19 cellular contexts compared by ENCODE assay signal in genomic region chr14:96906434-96906833, GRCh38.
"Had no signal": no experiment of that assay in that cellular context is flagged by ENCODE, and none has a peak within 500 bp of the region (broad histone marks: within the 10 kb centered on the region; RNA-seq: fewer than 3 reads in every experiment).

No MANE protein-coding gene starts in this region.

- H3K4me3 ChIP-seq: dorsolateral prefrontal cortex, hepatocyte, psoas muscle, right lobe of liver, testis, tibial nerve, upper lobe of right lung, vagina had no signal

- H3K27ac Mint-ChIP-seq: nephron; stimulated activated memory B cell treated with anti-CD40 and anti-IgM and Interleukin-4, amounts not matched to agents 10 μg/mL and 1 μg/mL and 100 μg/mL, for 72 hours; stimulated activated naive CD8-positive, alpha-beta T cell treated with anti-CD3 and anti-CD28 coated beads, Interleukin-15, amount 100 ng/mL, for 72 hours had no signal

- H3K9me3 ChIP-seq: right lobe of liver, testis had no signal

- H3K27me3 Mint-ChIP-seq: naive B cell; stimulated activated memory B cell treated with anti-CD40 and anti-IgM and Interleukin-4, amounts not matched to agents 10 μg/mL and 1 μg/mL and 100 μg/mL, for 72 hours; stimulated activated naive CD8-positive, alpha-beta T cell treated with anti-CD3 and anti-CD28 coated beads, Interleukin-15, amount 100 ng/mL, for 72 hours had no signal

- H3K27ac ChIP-seq: dorsolateral prefrontal cortex, hepatocyte, psoas muscle, right lobe of liver, testis, tibial nerve, upper lobe of right lung, vagina had no signal

- H3K27me3 ChIP-seq: dorsolateral prefrontal cortex, hepatocyte, right lobe of liver, testis, tibial nerve, upper lobe of right lung, vagina had no signal

- H3K4me3 Mint-ChIP-seq: naive B cell; nephron; stimulated activated memory B cell treated with anti-CD40 and anti-IgM and Interleukin-4, amounts not matched to agents 10 μg/mL and 1 μg/mL and 100 μg/mL, for 72 hours; stimulated activated naive CD8-positive, alpha-beta T cell treated with anti-CD3 and anti-CD28 coated beads, Interleukin-15, amount 100 ng/mL, for 72 hours had no signal

- H3K36me3 ChIP-seq: right lobe of liver, tibial nerve, upper lobe of right lung, vagina had no signal

- H3K4me1 ChIP-seq: psoas muscle, right lobe of liver, testis, tibial nerve, upper lobe of right lung, vagina had no signal

- DNase-seq: dorsolateral prefrontal cortex; effector CD8-positive, alpha-beta T cell; foreskin melanocyte; mesendoderm; naive B cell; retina; right lobe of liver; stimulated activated CD4-positive, alpha-beta T cell treated with anti-CD3 and anti-CD28 coated beads, Interleukin-15, amount 100 ng/mL, for 24 hours; stimulated activated CD4-positive, alpha-beta T cell treated with anti-CD3 and anti-CD28 coated beads, Interleukin-1b, Interleukin-23, amount 100 ng/mL, for 48 hours; stimulated activated CD4-positive, alpha-beta T cell treated with anti-CD3 and anti-CD28 coated beads, Interleukin-4, amount 100 ng/mL, for 24 hours; stimulated activated naive CD8-positive, alpha-beta T cell treated with anti-CD3 and anti-CD28 coated beads, Interleukin-15, amount 100 ng/mL, for 72 hours; testis; upper lobe of right lung had no signal

- ATAC-seq: right lobe of liver; stimulated activated memory B cell treated with anti-CD40 and anti-IgM and Interleukin-4, amounts not matched to agents 10 μg/mL and 1 μg/mL and 100 μg/mL, for 72 hours; stimulated activated naive CD8-positive, alpha-beta T cell treated with anti-CD3 and anti-CD28 coated beads, Interleukin-15, amount 100 ng/mL, for 72 hours had no signal
